Comparison of ENCODE assay signal across 8 cellular contexts in genomic region chr16:969508-970378, GRCh38. TPM values are rescaled to one million over a fixed set of nuclear protein-coding genes. Genes with fewer than 3 reads are reported as not detected.
DNase-seq lines count a peak whose midpoint lies in the region; ATAC-seq and TF ChIP-seq lines count a peak whose summit lies in the region.

No MANE protein-coding gene starts in this region.

- ATAC-seq in HG02973 (IDR thresholded peaks at IDR 0.05; ENCODE audit: unreplicated experiment) (peak; percentile 3), HG03159 (IDR thresholded peaks at IDR 0.05; ENCODE audit: unreplicated experiment) (no peak)

- no peaks in the 10 kb centered on the region for H3K79me2 ChIP-seq in smooth muscle cell (ENCODE audit: low read depth)

- TF ChIP-seq CTCF in CD14-positive monocyte (IDR thresholded peaks at IDR 0.05) (no peak), smooth muscle cell (IDR thresholded peaks at IDR 0.05; ENCODE audit: borderline replicate concordance, insufficient read depth, poor library complexity, severe bottlenecking) (no peak)

- H3K4me1 ChIP-seq in smooth muscle cell (ENCODE audit: low read depth) = peaks cover 19% of the 10 kb centered on the region

- H3K27ac ChIP-seq in angular gyrus (ENCODE audit: low read depth, low read length) (peak overlapping the region; percentile 79), smooth muscle cell (ENCODE audit: low read depth) (peak overlapping the region; percentile 33)

- peak overlapping the region; percentile 83 for H2AFZ ChIP-seq in smooth muscle cell (ENCODE audit: low read depth)

- peaks cover 8% of the 10 kb centered on the region for H3F3A ChIP-seq in smooth muscle cell (ENCODE audit: low read depth)

- H4K20me1 ChIP-seq in smooth muscle cell (ENCODE audit: low read depth) = no peaks in the 10 kb centered on the region

- H3K27me3 Mint-ChIP-seq in CD14-positive monocyte (ENCODE audit: low read depth in 3 of 3) = peaks cover 9 to 25% (median 10%) of the 10 kb centered on the region in 3 donors

- H3K9ac ChIP-seq in smooth muscle cell (ENCODE audit: low read depth) = peak overlapping the region; percentile 80

- 62% methylated on average over 47 of the region's 53 CpGs for WGBS in smooth muscle cell (ENCODE audit: low lambda C conversion rate)

- H3K4me1 Mint-ChIP-seq in CD14-positive monocyte = peaks cover 11% of the 10 kb centered on the region

- peak overlapping the region in 2 of 7 donors; percentile 18 to 74 for H3K27ac Mint-ChIP-seq in CD14-positive monocyte

- peaks cover 18 to 37% (median 22%) of the 10 kb centered on the region in 7 donors for H3K9me3 Mint-ChIP-seq in CD14-positive monocyte

- H3K9me3 ChIP-seq in iPS-18c (ENCODE audit: control insufficient read depth, insufficient read depth, low read length) (peaks cover 3% of the 10 kb centered on the region), smooth muscle cell (replicated peaks; ENCODE audit: low read depth) (no peaks in the 10 kb centered on the region)

- H3K4me3 Mint-ChIP-seq in CD14-positive monocyte = peak overlapping the region; percentile 76 to 86

- peak overlapping the region; percentile 91 for H3K4me2 ChIP-seq in smooth muscle cell

- DNase-seq in CD14-positive monocyte (ENCODE audit: low spot score) (no peak), smooth muscle cell (lab: John Stamatoyannopoulos, UW; ENCODE audit: unreplicated experiment) (no peak), NCI-H146 (lab: John Stamatoyannopoulos, UW) (no peak)
- no peak for DNase-seq in stimulated activated CD4-positive, alpha-beta T cell treated with anti-CD3 and anti-CD28 coated beads, Interleukin-4, amount 100 ng/mL, for 24 hours

- intact Hi-C loops in CD14-positive monocyte (cut with micrococcal nuclease) = loop anchor here in 1 of 2 donors (2.0 kb wide), 1 partner anchor 163 kb away; no protein-coding TSS in a partner anchor

- H3K4me3 ChIP-seq in iPS-18c (ENCODE audit: insufficient read depth, low read depth, low read length) (peak overlapping the region; percentile 67), smooth muscle cell (peak overlapping the region; percentile 78)

- H3K36me3 Mint-ChIP-seq in CD14-positive monocyte = peaks cover 21 to 35% of the 10 kb centered on the region in 2 donors

- no peaks in the 10 kb centered on the region for H3K36me3 ChIP-seq in smooth muscle cell (ENCODE audit: low read depth)

- H3K27me3 ChIP-seq in smooth muscle cell (ENCODE audit: low read depth) = no peaks in the 10 kb centered on the region

RNA-seq across cellular contexts. Expression of gene LMF1, which starts 1.0 kb away (rescaled TPM):
- polyA plus RNA-seq in CD14-positive monocyte = 10 to 100 TPM in 1 of 2 donors, 1 to 10 TPM in 1; 5.9 to 10.6 TPM
- 17.1 and 25.3 TPM in 2 replicates for total RNA-seq in smooth muscle cell
- polyA plus RNA-seq in smooth muscle cell = 29.8 and 33.2 TPM in 2 replicates

RNA-seq across cellular contexts. Expression of gene SOX8, which starts 11.8 kb away (rescaled TPM):
- not detected for polyA plus RNA-seq in CD14-positive monocyte
- total RNA-seq in smooth muscle cell = 1.8 and 4.2 TPM in 2 replicates
- 2.9 and 3.5 TPM in 2 replicates for polyA plus RNA-seq in smooth muscle cell
